ENCODE assay signal across 17 cellular contexts in genomic region chr17:49008908-49009307, GRCh38. TPM values are rescaled to one million over a fixed set of nuclear protein-coding genes. Genes with fewer than 3 reads are reported as not detected.
"Had no signal": no experiment of that assay in that cellular context is flagged by ENCODE, and none has a peak within 500 bp of the region (broad histone marks: within the 10 kb centered on the region; RNA-seq: fewer than 3 reads in every experiment).

No MANE protein-coding gene starts in this region.

RNA-seq across cellular contexts. Expression of gene IGF2BP1, which starts 11.7 kb away (rescaled TPM):
- total RNA-seq: activated naive CD8-positive, alpha-beta T cell treated with anti-CD3 and anti-CD28 coated beads, Interleukin-2, amount 10 ng/mL, durations not matched to agents 7 days and 5 days; ascending aorta; breast epithelium; cardiac septum; dorsolateral prefrontal cortex; esophagus squamous epithelium had no signal

RNA-seq across cellular contexts. Expression of gene GIP, which starts 40.5 kb away (rescaled TPM):
- total RNA-seq: activated B cell treated with CpG ODN at 0.5 μM for 24 hours; activated CD8-positive, alpha-beta T cell treated with anti-CD3 and anti-CD28 coated beads for 36 hours; activated naive CD4-positive, alpha-beta T cell treated with anti-CD3 and anti-CD28 coated beads, Interleukin-2, amount 50 U/mL, for 72 hours; activated naive CD8-positive, alpha-beta T cell treated with anti-CD3 and anti-CD28 coated beads, Interleukin-2, amount 10 ng/mL, durations not matched to agents 7 days and 5 days; activated T-cell treated with anti-CD3 and anti-CD28 coated beads, Interleukin-2, amount 50 U/mL, for 72 hours; ascending aorta; breast epithelium; cardiac septum; cerebellum; dorsolateral prefrontal cortex; esophagus squamous epithelium; fibroblast of lung; fibroblast of villous mesenchyme; gastroesophageal sphincter; glomerular endothelial cell; T-cell; T-helper 2 cell treated with Interferon-gamma antibody and Interleukin-4, amounts not matched to agents 100 ng/mL and 5 ng/mL, for 36 hours had no signal
- polyA plus RNA-seq: fibroblast of lung had no signal
